9 cellular contexts compared by ENCODE assay signal in genomic region chr5:11422342-11422741, GRCh38.
"Had no signal": no experiment of that assay in that cellular context is flagged by ENCODE, and none has a peak within 500 bp of the region (broad histone marks: within the 10 kb centered on the region; RNA-seq: fewer than 3 reads in every experiment).

No MANE protein-coding gene starts in this region.

- H3K36me3 Mint-ChIP-seq: IgD-negative memory B cell had no signal

- H2AFZ ChIP-seq: GM23248 had no signal

- H3K9me3 ChIP-seq: HAP-1 had no signal

- H3K4me1 ChIP-seq: HAP-1 had no signal

- H3K36me3 ChIP-seq: HAP-1 had no signal

- ATAC-seq: HCT116, HepG2 had no signal

- H3K27me3 Mint-ChIP-seq: IgD-negative memory B cell had no signal

- H3K9ac ChIP-seq: GM23248 had no signal

- H3K4me3 Mint-ChIP-seq: HFFc6, IgD-negative memory B cell had no signal

- H3K27ac ChIP-seq: GM23248, HL-60 had no signal

- H3K27ac Mint-ChIP-seq: HFFc6, IgD-negative memory B cell had no signal

- DNase-seq: GM23248, GOT3, H7, HFFc6 had no signal

- H3K4me3 ChIP-seq: GM23248, HAP-1 had no signal
